Comparison of ENCODE assay signal across 7 cellular contexts in the genomic region with DNA sequence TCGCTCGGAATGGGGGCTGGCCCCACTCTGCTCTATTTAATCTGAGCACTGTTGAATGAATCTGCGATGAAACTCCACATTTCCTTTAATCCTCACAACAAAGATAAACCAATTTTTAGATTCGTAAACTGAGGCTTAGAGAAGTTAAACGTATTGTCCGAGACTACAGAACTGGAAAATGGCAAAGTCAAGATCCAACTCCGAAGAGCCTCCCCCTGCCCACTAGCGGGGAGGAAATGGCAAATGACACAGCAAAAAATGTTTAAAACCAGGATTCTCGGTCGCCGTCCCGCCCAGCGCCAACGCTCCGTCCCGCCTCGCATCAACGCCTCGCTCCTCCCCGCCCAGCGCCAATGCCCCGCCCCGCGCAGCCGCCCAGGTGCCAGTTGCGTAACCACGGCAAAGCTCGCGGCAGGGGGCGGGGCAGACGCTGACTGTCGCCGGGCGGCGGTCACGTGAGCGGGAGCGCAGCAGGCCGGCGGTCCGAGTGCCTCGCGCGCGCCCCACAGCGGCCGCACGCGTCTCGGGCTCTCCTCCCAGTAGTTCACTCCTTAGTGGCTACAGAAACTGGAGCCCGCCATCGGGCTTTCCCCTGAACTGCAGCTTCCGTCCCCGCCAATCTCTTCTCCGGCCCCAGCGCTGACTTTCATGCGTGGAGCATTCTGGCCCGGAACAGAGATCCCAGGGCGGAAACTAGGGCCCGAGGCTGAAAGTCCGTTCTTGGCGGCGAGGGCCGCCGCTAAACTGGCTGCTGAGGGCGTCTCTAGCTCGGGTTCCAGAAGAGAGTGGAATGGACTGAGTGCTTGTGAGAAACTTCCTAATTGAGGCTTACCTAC. TPM values are rescaled to one million over a fixed set of nuclear protein-coding genes. Genes with fewer than 3 reads are reported as not detected.
DNase-seq lines count a peak whose midpoint lies in the region; ATAC-seq and TF ChIP-seq lines count a peak whose summit lies in the region.

No MANE protein-coding gene starts in this region.

- ATAC-seq in GM18505 (IDR thresholded peaks at IDR 0.05; ENCODE audit: unreplicated experiment): peak; percentile 94
- ATAC-seq in HG02970 (IDR thresholded peaks at IDR 0.05; ENCODE audit: low FRiP score, unreplicated experiment): peak; percentile 97

- peaks cover 12% of the 10 kb centered on the region for H3K4me1 Mint-ChIP-seq in T-helper 2 cell treated with Interferon-gamma antibody and Interleukin-4, amounts not matched to agents 5 μg/mL and 100 μg/mL, for 36 hours (ENCODE audit: low read depth)

- H3K27me3 ChIP-seq in ascending aorta: no peaks in the 10 kb centered on the region

- peak overlapping the region; percentile 54 to 72 for H3K4me3 ChIP-seq in ascending aorta

- H3K4me1 ChIP-seq in ascending aorta: peaks cover 0 to 6% of the 10 kb centered on the region in 2 donors

- H3K27me3 Mint-ChIP-seq in T-helper 2 cell treated with Interferon-gamma antibody and Interleukin-4, amounts not matched to agents 5 μg/mL and 100 μg/mL, for 36 hours (ENCODE audit: low read depth): no peaks in the 10 kb centered on the region

- H3K27ac ChIP-seq in ascending aorta: peak overlapping the region; percentile 92 to 93

- no peaks in the 10 kb centered on the region for H3K9me3 Mint-ChIP-seq in T-helper 2 cell treated with Interferon-gamma antibody and Interleukin-4, amounts not matched to agents 5 μg/mL and 100 μg/mL, for 36 hours

- DNase-seq in NCI-H187 treated with DMSO at 0.1 percent for 48 hours (lab: John Stamatoyannopoulos, UW): peak; percentile 65
- DNase-seq in T-helper 2 cell treated with Interferon-gamma antibody and Interleukin-4, amounts not matched to agents 5 μg/mL and 100 μg/mL, for 36 hours (ENCODE audit: low spot score): peak; percentile 99
- DNase-seq in ascending aorta (ENCODE audit: low spot score in 2 of 2): peak; percentile 88 to 98
- DNase-seq in hepatic stellate cell (ENCODE audit: low spot score): peak; percentile 94
- peak; percentile 76 for DNase-seq in renal cortical epithelial cell (ENCODE audit: low read depth)

- TF ChIP-seq CTCF in ascending aorta (IDR thresholded peaks at IDR 0.05): peak; percentile 82 to 94 (median 83)

- peaks cover 2% of the 10 kb centered on the region for H3K36me3 Mint-ChIP-seq in T-helper 2 cell treated with Interferon-gamma antibody and Interleukin-4, amounts not matched to agents 5 μg/mL and 100 μg/mL, for 36 hours (ENCODE audit: low read depth)

- H3K36me3 ChIP-seq in ascending aorta: peaks cover 0 to 4% of the 10 kb centered on the region in 2 donors

- H3K27ac Mint-ChIP-seq in T-helper 2 cell treated with Interferon-gamma antibody and Interleukin-4, amounts not matched to agents 5 μg/mL and 100 μg/mL, for 36 hours: peak overlapping the region; percentile 92

- intact Hi-C loops in ascending aorta (cut with DNase I): loop anchor here (1.0 to 2.0 kb wide), 4 partner anchors 13 to 39 kb away; a partner anchor contains a TSS

- H3K4me3 Mint-ChIP-seq in T-helper 2 cell treated with Interferon-gamma antibody and Interleukin-4, amounts not matched to agents 5 μg/mL and 100 μg/mL, for 36 hours: peak overlapping the region; percentile 84

- no peaks in the 10 kb centered on the region for H3K9me3 ChIP-seq in ascending aorta

- TF ChIP-seq POLR2A in GM18505 (IDR thresholded peaks at IDR 0.05; ENCODE audit: borderline replicate concordance, extremely low read depth, insufficient read depth, insufficient read length): peak; percentile 76

RNA-seq across cellular contexts. Expression of a gene that starts 13.6 kb away (rescaled TPM):
- total RNA-seq in ascending aorta: 6.6 TPM
- total RNA-seq in renal cortical epithelial cell: 16.1 and 16.4 TPM in 2 replicates

RNA-seq across cellular contexts. Expression of a gene that starts 17.9 kb away (rescaled TPM):
- 14.5 TPM for total RNA-seq in ascending aorta
- 7.0 and 13.2 TPM in 2 replicates for total RNA-seq in renal cortical epithelial cell

RNA-seq across cellular contexts. Expression of a gene that starts 23.4 kb away (rescaled TPM):
- total RNA-seq in ascending aorta (30.3 TPM), renal cortical epithelial cell (14.1 and 41.3 TPM in 2 replicates)

RNA-seq across cellular contexts. Expression of a gene that starts 23.7 kb away (rescaled TPM):
- total RNA-seq in ascending aorta: 482 TPM
- 1,309 and 1,579 TPM in 2 replicates for total RNA-seq in renal cortical epithelial cell

RNA-seq across cellular contexts. Expression of a gene that starts 36.8 kb away (rescaled TPM):
- total RNA-seq in ascending aorta (207 TPM), renal cortical epithelial cell (1.7 and 29.4 TPM in 2 replicates)

Comparison
In these comparisons a context has a peak if more than half of its experiments do, and no peak if none do; other contexts are left out.
1. Peak in every context shown above with its lines: DNase-seq, ATAC-seq, H3K4me3 ChIP-seq and H3K27ac ChIP-seq.